In genomic region chr20:11234181-11234969, GRCh38 we compare ENCODE assay signal across 14 cellular contexts.
A peak's percentile ranks its signal among the peaks of the same experiment; 100 is the strongest.
DNase-seq lines count a peak whose midpoint lies in the region; ATAC-seq, FAIRE-seq and TF ChIP-seq lines count a peak whose summit lies in the region.
"Had no signal": no experiment of that assay in that cellular context is flagged by ENCODE, and none has a peak within 500 bp of the region (broad histone marks: within the 10 kb centered on the region; RNA-seq: fewer than 3 reads in every experiment).

No MANE protein-coding gene starts in this region.

- POLR2A ChIA-PET in A673 (lab: Charles Lee; ENCODE audit: low non-redundant PET): no interaction called here
- POLR2A ChIA-PET in RWPE1 (lab: Yijun Ruan, JAX; ENCODE audit: low non-redundant PET): no interaction called here

- no peaks in the 10 kb centered on the region for H3K9me3 ChIP-seq in A673 (ENCODE audit: low read depth, low read length, poor library complexity, severe bottlenecking)
- no peaks in the 10 kb centered on the region for H3K9me3 ChIP-seq in lower lobe of right lung
- H3K9me3 ChIP-seq: esophagus squamous epithelium had no signal

- ATAC-seq in lower lobe of right lung: no peak
- ATAC-seq in HG03095 (IDR thresholded peaks at IDR 0.05; ENCODE audit: unreplicated experiment): no peak
- ATAC-seq: naive thymus-derived CD8-positive, alpha-beta T cell had no signal

- intact Hi-C loops in A673 (cut with micrococcal nuclease; ENCODE audit: unreplicated experiment) (no loop called here), lower lobe of right lung (cut with DNase I) (no loop called here)

- H3K36me3 ChIP-seq in A673 (ENCODE audit: insufficient read depth, low read length, poor library complexity, severe bottlenecking): no peaks in the 10 kb centered on the region
- no peaks in the 10 kb centered on the region for H3K36me3 ChIP-seq in lower lobe of right lung
- H3K36me3 ChIP-seq: esophagus squamous epithelium had no signal

- FAIRE-seq in GM19239 (lab: Jason Lieb, UNC): peak; percentile 71

- H3K27ac ChIP-seq in A673 (ENCODE audit: low read depth, low read length, poor library complexity, severe bottlenecking) (no peak overlapping the region), lower lobe of right lung (peak overlapping the region; percentile 13), RWPE1 (no peak overlapping the region)

- H3K4me3 ChIP-seq in A673 (ENCODE audit: low read depth, low read length, poor library complexity, severe bottlenecking) (no peak overlapping the region), lower lobe of right lung (no peak overlapping the region)
- H3K4me3 ChIP-seq: esophagus squamous epithelium had no signal

- peak; percentile 32 for DNase-seq in A673 (ENCODE audit: low spot score)
- no peak for DNase-seq in GM19239 (ENCODE audit: insufficient read length, low spot score)
- DNase-seq in NCI-H69 (lab: John Stamatoyannopoulos, UW): peak; percentile 27
- DNase-seq in lower lobe of right lung: no peak
- no peak for DNase-seq in GM03348 (ENCODE audit: low spot score)
- DNase-seq in NCI-H1436 (lab: John Stamatoyannopoulos, UW): no peak
- no peak for DNase-seq in RWPE1 (ENCODE audit: low spot score)
- DNase-seq: activated CD4-positive, alpha-beta T cell treated with anti-CD3 and anti-CD28 coated beads, Interleukin-2, amount 10 ng/mL, durations not matched to agents 24 days and 14 days; DMS79; esophagus squamous epithelium; naive thymus-derived CD8-positive, alpha-beta T cell; NCI-H2029; T-helper 1 cell had no signal

- H3K4me1 ChIP-seq in A673 (ENCODE audit: insufficient read depth, low read length, poor library complexity, severe bottlenecking) (peaks cover 26% of the 10 kb centered on the region), lower lobe of right lung (peaks cover 21% of the 10 kb centered on the region)

- CTCF ChIA-PET in A673 (lab: Charles Lee): no interaction called here
- CTCF ChIA-PET in RWPE1 (lab: Yijun Ruan, JAX): no interaction called here

- no peak for TF ChIP-seq CTCF in A673 (conservative IDR thresholded peaks at IDR 0.05; ENCODE audit: low read depth, low read length)
- no peak for TF ChIP-seq CTCF in lower lobe of right lung (IDR thresholded peaks at IDR 0.05)
- TF ChIP-seq CTCF in RWPE1 (conservative IDR thresholded peaks at IDR 0.05; ENCODE audit: low read depth): no peak

- no peaks in the 10 kb centered on the region for H3K27me3 ChIP-seq in A673 (replicated peaks; ENCODE audit: insufficient read depth, low read depth, low read length, poor library complexity)
- no peaks in the 10 kb centered on the region for H3K27me3 ChIP-seq in lower lobe of right lung (ENCODE audit: low read depth)
- H3K27me3 ChIP-seq: esophagus squamous epithelium had no signal

- BruUV-seq in A673 (replicated peaks; lab: Mats Ljungman, UMichigan): no TSS peak

Comparison
In these comparisons a context has a peak if more than half of its experiments do, and no peak if none do; other contexts are left out.
1. DNase-seq: peak in A673 (single experiment) and NCI-H69 (single experiment); none in GM19239 (single experiment), lower lobe of right lung (single experiment), GM03348 (single experiment), NCI-H1436 (single experiment) and RWPE1 (single experiment).